In genomic region chr12:96294831-96295230, GRCh38 we compare ENCODE assay signal across 12 cellular contexts.
DNase-seq lines count a peak whose midpoint lies in the region; ATAC-seq and TF ChIP-seq lines count a peak whose summit lies in the region.
"Had no signal": no experiment of that assay in that cellular context is flagged by ENCODE, and none has a peak within 500 bp of the region (broad histone marks: within the 10 kb centered on the region; RNA-seq: fewer than 3 reads in every experiment).

No MANE protein-coding gene starts in this region.

- no peaks in the 10 kb centered on the region for H3K4me1 ChIP-seq in uterus

- no peaks in the 10 kb centered on the region for H3K9me3 Mint-ChIP-seq in stimulated activated naive CD8-positive, alpha-beta T cell treated with anti-CD3 and anti-CD28 coated beads, Interleukin-15, Interleukin-2, amounts not matched to agents 100 ng/mL and 50 ng/mL, for 24 hours
- H3K9me3 Mint-ChIP-seq: activated naive CD4-positive, alpha-beta T cell treated with anti-CD3 and anti-CD28 coated beads, Interleukin-2, amount 10 ng/mL, durations not matched to agents 7 days and 5 days had no signal

- H3K27me3 Mint-ChIP-seq in stimulated activated naive CD8-positive, alpha-beta T cell treated with anti-CD3 and anti-CD28 coated beads, Interleukin-15, Interleukin-2, amounts not matched to agents 100 ng/mL and 50 ng/mL, for 24 hours, result no peaks in the 10 kb centered on the region
- H3K27me3 Mint-ChIP-seq: activated naive CD4-positive, alpha-beta T cell treated with anti-CD3 and anti-CD28 coated beads, Interleukin-2, amount 10 ng/mL, durations not matched to agents 7 days and 5 days had no signal

- DNase-seq in stimulated activated naive CD8-positive, alpha-beta T cell treated with anti-CD3 and anti-CD28 coated beads, Interleukin-15, Interleukin-2, amounts not matched to agents 100 U/mL and 50 U/mL, for 24 hours, result no peak
- DNase-seq in SK-N-MC (ENCODE audit: low read depth, low spot score) (peak; percentile 40), fibroblast of mammary gland (ENCODE audit: low read depth) (peak; percentile 57), uterus (no peak), NCI-H146 treated with DMSO at 0.1 percent for 48 hours (lab: John Stamatoyannopoulos, UW; ENCODE audit: unreplicated experiment) (no peak), DMS53 (lab: John Stamatoyannopoulos, UW) (no peak)
- no peak for DNase-seq in stimulated activated CD4-positive, alpha-beta T cell treated with anti-CD3 and anti-CD28 coated beads, Interleukin-12 subunit alpha, Interleukin-12 subunit beta, amount 100 ng/mL, for 4 hours
- DNase-seq: activated naive CD4-positive, alpha-beta T cell treated with anti-CD3 and anti-CD28 coated beads, Interleukin-2, amount 10 ng/mL, durations not matched to agents 7 days and 5 days; cerebellar nuclear complex; NK-92 treated with Interleukin-12 subunit alpha and Interleukin-12 subunit beta, amount 100 ng/mL, for 24 hours; substantia nigra had no signal

- peaks cover 17% of the 10 kb centered on the region for H3K4me1 Mint-ChIP-seq in stimulated activated naive CD8-positive, alpha-beta T cell treated with anti-CD3 and anti-CD28 coated beads, Interleukin-15, Interleukin-2, amounts not matched to agents 100 ng/mL and 50 ng/mL, for 24 hours (ENCODE audit: low read depth)

- H3K36me3 ChIP-seq in SK-N-MC (ENCODE audit: insufficient read depth, low read length), result 0 out of 2 replicates have a peak, but pooled peaks cover 5% of the 10 kb centered on the region
- no peaks in the 10 kb centered on the region for H3K36me3 ChIP-seq in uterus

- no peak for ATAC-seq in stimulated activated naive CD8-positive, alpha-beta T cell treated with anti-CD3 and anti-CD28 coated beads, Interleukin-15, Interleukin-2, amounts not matched to agents 100 U/mL and 50 U/mL, for 24 hours

- intact Hi-C loops in uterus (cut with DNase I; ENCODE audit: low total_unique reads), result no loop called here

- TF ChIP-seq POLR2A in uterus (IDR thresholded peaks at IDR 0.05), result no peak

- H3K27ac ChIP-seq in SK-N-MC, result no peak overlapping the region
- peak overlapping the region; percentile 7 to 48 for H3K27ac ChIP-seq in uterus

- TF ChIP-seq CTCF in fibroblast of mammary gland (conservative IDR thresholded peaks at IDR 0.05; ENCODE audit: control insufficient read depth, insufficient read depth, low read depth, low read length) (no peak), uterus (IDR thresholded peaks at IDR 0.05) (no peak)

- peaks cover 53% of the 10 kb centered on the region for H3K36me3 Mint-ChIP-seq in stimulated activated naive CD8-positive, alpha-beta T cell treated with anti-CD3 and anti-CD28 coated beads, Interleukin-15, Interleukin-2, amounts not matched to agents 100 ng/mL and 50 ng/mL, for 24 hours (ENCODE audit: low read depth)

- H3K9ac ChIP-seq in SK-N-MC (ENCODE audit: insufficient read length), result no peak overlapping the region

- H3K27me3 ChIP-seq in uterus, result no peaks in the 10 kb centered on the region

- peak overlapping the region; percentile 26 for H3K27ac Mint-ChIP-seq in stimulated activated naive CD8-positive, alpha-beta T cell treated with anti-CD3 and anti-CD28 coated beads, Interleukin-15, Interleukin-2, amounts not matched to agents 100 ng/mL and 50 ng/mL, for 24 hours
- H3K27ac Mint-ChIP-seq: activated naive CD4-positive, alpha-beta T cell treated with anti-CD3 and anti-CD28 coated beads, Interleukin-2, amount 10 ng/mL, durations not matched to agents 7 days and 5 days had no signal

- H3K4me3 ChIP-seq in SK-N-MC (no peak overlapping the region), fibroblast of mammary gland (ENCODE audit: control insufficient read depth, low read depth, low read length) (no peak overlapping the region), uterus (no peak overlapping the region)

- H3K4me3 Mint-ChIP-seq in stimulated activated naive CD8-positive, alpha-beta T cell treated with anti-CD3 and anti-CD28 coated beads, Interleukin-15, Interleukin-2, amounts not matched to agents 100 ng/mL and 50 ng/mL, for 24 hours, result no peak overlapping the region
- H3K4me3 Mint-ChIP-seq: activated naive CD4-positive, alpha-beta T cell treated with anti-CD3 and anti-CD28 coated beads, Interleukin-2, amount 10 ng/mL, durations not matched to agents 7 days and 5 days had no signal

- H3K9me3 ChIP-seq in SK-N-MC (ENCODE audit: low read depth, low read length) (no peaks in the 10 kb centered on the region), uterus (no peaks in the 10 kb centered on the region)

Comparison
In these comparisons a context has a peak if more than half of its experiments do, and no peak if none do; other contexts are left out.
1. DNase-seq: peak in SK-N-MC (single experiment) and fibroblast of mammary gland (single experiment); none in stimulated activated naive CD8-positive, alpha-beta T cell treated with anti-CD3 and anti-CD28 coated beads, Interleukin-15, Interleukin-2, amounts not matched to agents 100 U/mL and 50 U/mL, for 24 hours (single experiment), uterus (0 of 2), NCI-H146 treated with DMSO at 0.1 percent for 48 hours (single experiment), stimulated activated CD4-positive, alpha-beta T cell treated with anti-CD3 and anti-CD28 coated beads, Interleukin-12 subunit alpha, Interleukin-12 subunit beta, amount 100 ng/mL, for 4 hours (single experiment) and DMS53 (single experiment).